Comparison of ENCODE assay signal across 2 cellular contexts in genomic region chr20:34977365-34978091, GRCh38.
TF ChIP-seq lines count a peak whose summit lies in the region.

No MANE protein-coding gene starts in this region.

TF ChIP-seq in H1, 55 proteins besides CTCF, POLR2A, EP300 and RAD21:
- TF ChIP-seq ZNF274 (IDR thresholded peaks at IDR 0.05; ENCODE audit: borderline replicate concordance, extremely low read depth, low read length) (no peak), KDM5A (IDR thresholded peaks at IDR 0.05; ENCODE audit: low read length) (no peak), ASH2L (IDR thresholded peaks at IDR 0.05; ENCODE audit: low read length) (no peak), ATF2 (IDR thresholded peaks at IDR 0.05; ENCODE audit: low read length) (no peak), KDM4A (IDR thresholded peaks at IDR 0.05; ENCODE audit: low read depth, low read length, severe bottlenecking) (no peak)

TF ChIP-seq in HepG2, 621 proteins besides CTCF, POLR2A, EP300 and RAD21 (continues in another document):
- TF ChIP-seq SOX5 (CRISPR knock-in tag; IDR thresholded peaks at IDR 0.05; ENCODE audit: borderline replicate concordance) (peak; percentile 98), ZNF230 (CRISPR knock-in tag; IDR thresholded peaks at IDR 0.05) (no peak), E2F1 (CRISPR knock-in tag; IDR thresholded peaks at IDR 0.05) (no peak), SALL1 (CRISPR knock-in tag; IDR thresholded peaks at IDR 0.05) (0 out of 2 replicates have a peak, but pooled peaks have one; percentile 19), MIER3 (CRISPR knock-in tag; IDR thresholded peaks at IDR 0.05; ENCODE audit: borderline replicate concordance) (no peak), ZNF430 (CRISPR knock-in tag; IDR thresholded peaks at IDR 0.05) (no peak), KDM5B (CRISPR knock-in tag; IDR thresholded peaks at IDR 0.05; ENCODE audit: borderline replicate concordance) (no peak), ZNF652 (CRISPR knock-in tag; IDR thresholded peaks at IDR 0.05; ENCODE audit: borderline replicate concordance, low read depth) (no peak), ZNF207 (IDR thresholded peaks at IDR 0.05; ENCODE audit: borderline replicate concordance) (no peak), MAFK (conservative IDR thresholded peaks at IDR 0.05 in 1 of 2, IDR thresholded peaks at IDR 0.05 in 1 of 2; ENCODE audit: low read length in 2 of 2) (peak; percentile 57 to 60), MBNL3 (CRISPR knock-in tag; conservative IDR thresholded peaks at IDR 0.05) (no peak), GATA4 (IDR thresholded peaks at IDR 0.05; ENCODE audit: borderline replicate concordance, low read depth) (no peak), ZNF274 (CRISPR knock-in tag; IDR thresholded peaks at IDR 0.05) (no peak), SCMH1 (CRISPR knock-in tag; IDR thresholded peaks at IDR 0.05; ENCODE audit: borderline replicate concordance) (no peak), ATF3 (CRISPR knock-in tag; IDR thresholded peaks at IDR 0.05) (no peak), TBL1XR1 (IDR thresholded peaks at IDR 0.05; ENCODE audit: borderline replicate concordance, low read length, partially characterized antibody) (no peak), CERS6 (CRISPR knock-in tag; IDR thresholded peaks at IDR 0.05) (no peak), PATZ1 (CRISPR knock-in tag; IDR thresholded peaks at IDR 0.05) (peak; percentile 85), ZNF12 (CRISPR knock-in tag; IDR thresholded peaks at IDR 0.05) (no peak), ARNT (IDR thresholded peaks at IDR 0.05) (no peak), MAX (IDR thresholded peaks at IDR 0.05) (peak; percentile 54), BORCS8-MEF2B (CRISPR knock-in tag; IDR thresholded peaks at IDR 0.05) (0 out of 2 replicates have a peak, but pooled peaks have one; percentile 47), LRRFIP1 (CRISPR knock-in tag; conservative IDR thresholded peaks at IDR 0.05) (no peak), KDM4B (CRISPR knock-in tag; IDR thresholded peaks at IDR 0.05) (no peak), ZNF570 (CRISPR knock-in tag; IDR thresholded peaks at IDR 0.05; ENCODE audit: borderline replicate concordance) (no peak), SATB2 (CRISPR knock-in tag; IDR thresholded peaks at IDR 0.05) (no peak), HNRNPH1 (optimal IDR thresholded peaks at IDR 0.05; ENCODE audit: low read depth, low read length) (no peak), ZNF33A (CRISPR knock-in tag; IDR thresholded peaks at IDR 0.05; ENCODE audit: borderline replicate concordance) (no peak), SOX13 (IDR thresholded peaks at IDR 0.05) (peak; percentile 96), SOX13 (CRISPR knock-in tag; conservative IDR thresholded peaks at IDR 0.05 in 1 of 2, IDR thresholded peaks at IDR 0.05 in 1 of 2) (peak in 1 of 2 experiments; percentile 99; a peak in 2 of 4 replicates), BRD4 (CRISPR knock-in tag; IDR thresholded peaks at IDR 0.05) (no peak), ELF1 (CRISPR knock-in tag; IDR thresholded peaks at IDR 0.05) (no peak), MEF2D (CRISPR knock-in tag; IDR thresholded peaks at IDR 0.05) (peak; percentile 80), ZNF776 (CRISPR knock-in tag; IDR thresholded peaks at IDR 0.05) (no peak), ZBTB25 (CRISPR knock-in tag; IDR thresholded peaks at IDR 0.05) (no peak), ARHGAP35 (CRISPR knock-in tag; IDR thresholded peaks at IDR 0.05; ENCODE audit: borderline replicate concordance) (no peak), TBX2 (CRISPR knock-in tag; IDR thresholded peaks at IDR 0.05; ENCODE audit: borderline replicate concordance) (no peak), ZUFSP (CRISPR knock-in tag; IDR thresholded peaks at IDR 0.05; ENCODE audit: borderline replicate concordance) (no peak), MAFG (CRISPR knock-in tag; IDR thresholded peaks at IDR 0.05) (no peak), HMG20B (CRISPR knock-in tag; conservative IDR thresholded peaks at IDR 0.05) (no peak), ZNF788 (CRISPR knock-in tag; IDR thresholded peaks at IDR 0.05; ENCODE audit: borderline replicate concordance) (no peak), IKZF5 (CRISPR knock-in tag; IDR thresholded peaks at IDR 0.05) (no peak), DPF2 (CRISPR knock-in tag; IDR thresholded peaks at IDR 0.05; ENCODE audit: borderline replicate concordance, low read depth) (no peak), EED (CRISPR knock-in tag; IDR thresholded peaks at IDR 0.05) (0 out of 2 replicates have a peak, but pooled peaks have one; percentile 49), RARA (CRISPR knock-in tag; IDR thresholded peaks at IDR 0.05) (peak; percentile 44; the same call in 1 of the 2 replicates), ZNF75D (CRISPR knock-in tag; IDR thresholded peaks at IDR 0.05; ENCODE audit: borderline replicate concordance) (no peak), ARID5B (CRISPR knock-in tag; IDR thresholded peaks at IDR 0.05) (peak; percentile 68), ZBTB46 (CRISPR knock-in tag; IDR thresholded peaks at IDR 0.05; ENCODE audit: borderline replicate concordance) (no peak), ZFAT (CRISPR knock-in tag; conservative IDR thresholded peaks at IDR 0.05) (no peak), PAX8 (CRISPR knock-in tag; IDR thresholded peaks at IDR 0.05; ENCODE audit: borderline replicate concordance) (no peak)
